2 cellular contexts compared by ENCODE assay signal in the genomic region with DNA sequence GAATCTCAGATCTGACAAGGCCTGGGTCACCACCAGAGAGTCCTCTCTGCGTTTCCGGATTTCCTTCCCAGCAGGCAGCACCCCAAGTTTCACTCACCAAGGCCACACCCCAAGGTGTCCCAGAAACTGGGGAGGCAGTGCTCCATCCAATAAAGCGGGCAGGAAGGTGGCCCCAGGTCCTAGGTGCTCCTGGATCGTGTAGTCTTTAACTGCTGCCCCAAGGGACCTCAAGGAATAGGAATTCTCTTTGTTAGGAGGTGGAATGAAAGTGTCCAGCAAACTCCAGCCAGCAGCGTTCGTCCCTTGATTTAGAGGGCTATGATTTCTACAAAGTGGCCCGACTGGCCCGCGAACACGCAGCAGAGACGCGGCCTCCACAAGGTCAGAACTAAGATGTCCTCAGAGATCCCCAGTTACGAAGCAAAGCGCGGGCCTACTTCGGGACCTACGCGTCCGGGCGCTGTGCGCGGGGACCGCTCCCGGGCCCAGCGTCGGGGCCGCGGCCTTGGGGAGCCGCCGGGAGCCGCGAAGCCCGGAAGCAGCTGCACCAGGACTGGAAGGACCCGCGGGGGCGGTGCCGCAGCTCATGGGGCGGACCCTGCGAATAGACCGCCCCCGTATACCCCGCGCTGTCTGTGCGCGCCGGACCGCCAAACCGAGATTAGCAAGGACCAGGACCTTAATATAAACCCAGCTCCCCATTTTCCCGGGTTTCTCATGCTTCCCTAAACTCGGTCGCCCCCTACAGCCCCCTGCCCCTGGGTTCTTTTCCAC.
TF ChIP-seq lines count a peak whose summit lies in the region.

A gene with protein sequence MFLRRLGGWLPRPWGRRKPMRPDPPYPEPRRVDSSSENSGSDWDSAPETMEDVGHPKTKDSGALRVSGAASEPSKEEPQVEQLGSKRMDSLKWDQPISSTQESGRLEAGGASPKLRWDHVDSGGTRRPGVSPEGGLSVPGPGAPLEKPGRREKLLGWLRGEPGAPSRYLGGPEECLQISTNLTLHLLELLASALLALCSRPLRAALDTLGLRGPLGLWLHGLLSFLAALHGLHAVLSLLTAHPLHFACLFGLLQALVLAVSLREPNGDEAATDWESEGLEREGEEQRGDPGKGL (minus strand): TSS at position 555 of the 774 bp plus-strand sequence. CDS start 831 bp downstream, outside the sequence.

TF ChIP-seq in HEK293T, 16 proteins besides CTCF, POLR2A, EP300 and RAD21:
- TF ChIP-seq, protein P1, sequence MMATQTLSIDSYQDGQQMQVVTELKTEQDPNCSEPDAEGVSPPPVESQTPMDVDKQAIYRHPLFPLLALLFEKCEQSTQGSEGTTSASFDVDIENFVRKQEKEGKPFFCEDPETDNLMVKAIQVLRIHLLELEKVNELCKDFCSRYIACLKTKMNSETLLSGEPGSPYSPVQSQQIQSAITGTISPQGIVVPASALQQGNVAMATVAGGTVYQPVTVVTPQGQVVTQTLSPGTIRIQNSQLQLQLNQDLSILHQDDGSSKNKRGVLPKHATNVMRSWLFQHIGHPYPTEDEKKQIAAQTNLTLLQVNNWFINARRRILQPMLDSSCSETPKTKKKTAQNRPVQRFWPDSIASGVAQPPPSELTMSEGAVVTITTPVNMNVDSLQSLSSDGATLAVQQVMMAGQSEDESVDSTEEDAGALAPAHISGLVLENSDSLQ (IDR thresholded peaks at IDR 0.05), result no peak
- no peak for TF ChIP-seq NFRKB (IDR thresholded peaks at IDR 0.05)
- TF ChIP-seq ELF4 (IDR thresholded peaks at IDR 0.05), result peak; percentile 50
- TF ChIP-seq ZNF384 (IDR thresholded peaks at IDR 0.05), result no peak
- no peak for TF ChIP-seq SP1 (IDR thresholded peaks at IDR 0.05)
- TF ChIP-seq BHLHE40 (IDR thresholded peaks at IDR 0.05; ENCODE audit: borderline replicate concordance), result no peak
- TF ChIP-seq TARDBP (IDR thresholded peaks at IDR 0.05), result no peak

TF ChIP-seq in GM12878, 131 proteins besides CTCF, POLR2A, EP300 and RAD21 (continued from another document and continues in another):
- TF ChIP-seq, protein P2, sequence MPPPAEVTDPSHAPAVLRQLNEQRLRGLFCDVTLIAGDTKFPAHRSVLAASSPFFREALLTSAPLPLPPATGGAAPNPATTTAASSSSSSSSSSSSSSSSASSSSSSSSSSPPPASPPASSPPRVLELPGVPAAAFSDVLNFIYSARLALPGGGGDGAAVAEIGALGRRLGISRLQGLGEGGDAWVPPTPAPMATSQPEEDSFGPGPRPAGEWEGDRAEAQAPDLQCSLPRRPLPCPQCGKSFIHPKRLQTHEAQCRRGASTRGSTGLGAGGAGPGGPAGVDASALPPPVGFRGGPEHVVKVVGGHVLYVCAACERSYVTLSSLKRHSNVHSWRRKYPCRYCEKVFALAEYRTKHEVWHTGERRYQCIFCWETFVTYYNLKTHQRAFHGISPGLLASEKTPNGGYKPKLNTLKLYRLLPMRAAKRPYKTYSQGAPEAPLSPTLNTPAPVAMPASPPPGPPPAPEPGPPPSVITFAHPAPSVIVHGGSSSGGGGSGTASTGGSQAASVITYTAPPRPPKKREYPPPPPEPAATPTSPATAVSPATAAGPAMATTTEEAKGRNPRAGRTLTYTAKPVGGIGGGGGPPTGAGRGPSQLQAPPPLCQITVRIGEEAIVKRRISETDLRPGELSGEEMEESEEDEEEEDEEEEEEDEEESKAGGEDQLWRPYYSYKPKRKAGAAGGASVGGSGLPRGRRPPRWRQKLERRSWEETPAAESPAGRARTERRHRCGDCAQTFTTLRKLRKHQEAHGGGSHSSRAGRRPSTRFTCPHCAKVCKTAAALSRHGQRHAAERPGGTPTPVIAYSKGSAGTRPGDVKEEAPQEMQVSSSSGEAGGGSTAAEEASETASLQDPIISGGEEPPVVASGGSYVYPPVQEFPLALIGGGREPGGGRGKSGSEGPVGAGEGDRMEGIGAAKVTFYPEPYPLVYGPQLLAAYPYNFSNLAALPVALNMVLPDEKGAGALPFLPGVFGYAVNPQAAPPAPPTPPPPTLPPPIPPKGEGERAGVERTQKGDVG (CRISPR knock-in tag; IDR thresholded peaks at IDR 0.05), result no peak
- TF ChIP-seq POLR2AphosphoS2 (IDR thresholded peaks at IDR 0.05; ENCODE audit: low read depth, low read length) (peak; percentile 93), TARDBP (IDR thresholded peaks at IDR 0.05; ENCODE audit: borderline replicate concordance) (no peak), CEBPB (IDR thresholded peaks at IDR 0.05; ENCODE audit: borderline replicate concordance in 1 of 2, low read depth in 2 of 2, low read length in 2 of 2) (no peak), BCL11A (IDR thresholded peaks at IDR 0.05; ENCODE audit: low read depth, low read length) (0 out of 2 replicates have a peak, but pooled peaks have one; percentile 20), EZH2 (IDR thresholded peaks at IDR 0.05; ENCODE audit: borderline replicate concordance, control insufficient read depth, low read depth, low read length) (no peak), SUZ12 (IDR thresholded peaks at IDR 0.05; ENCODE audit: unreplicated experiment) (no peak), LARP7 (IDR thresholded peaks at IDR 0.05) (peak; percentile 80), SREBF1 (IDR thresholded peaks at IDR 0.05; ENCODE audit: low read length) (no peak), SREBF2 (IDR thresholded peaks at IDR 0.05; ENCODE audit: low read length) (no peak), RELA (IDR thresholded peaks at IDR 0.05; ENCODE audit: borderline replicate concordance, partially characterized antibody) (no peak), NR2C2 (IDR thresholded peaks at IDR 0.05; ENCODE audit: borderline replicate concordance, control insufficient read depth, insufficient read length, low read depth) (no peak), RB1 (IDR thresholded peaks at IDR 0.05; ENCODE audit: borderline replicate concordance) (0 out of 2 replicates have a peak, but pooled peaks have one; percentile 56), POU2F2 (IDR thresholded peaks at IDR 0.05; ENCODE audit: borderline replicate concordance, low read depth, low read length) (0 out of 3 replicates have a peak, but pooled peaks have one; percentile 65)
- TF ChIP-seq, protein P3, sequence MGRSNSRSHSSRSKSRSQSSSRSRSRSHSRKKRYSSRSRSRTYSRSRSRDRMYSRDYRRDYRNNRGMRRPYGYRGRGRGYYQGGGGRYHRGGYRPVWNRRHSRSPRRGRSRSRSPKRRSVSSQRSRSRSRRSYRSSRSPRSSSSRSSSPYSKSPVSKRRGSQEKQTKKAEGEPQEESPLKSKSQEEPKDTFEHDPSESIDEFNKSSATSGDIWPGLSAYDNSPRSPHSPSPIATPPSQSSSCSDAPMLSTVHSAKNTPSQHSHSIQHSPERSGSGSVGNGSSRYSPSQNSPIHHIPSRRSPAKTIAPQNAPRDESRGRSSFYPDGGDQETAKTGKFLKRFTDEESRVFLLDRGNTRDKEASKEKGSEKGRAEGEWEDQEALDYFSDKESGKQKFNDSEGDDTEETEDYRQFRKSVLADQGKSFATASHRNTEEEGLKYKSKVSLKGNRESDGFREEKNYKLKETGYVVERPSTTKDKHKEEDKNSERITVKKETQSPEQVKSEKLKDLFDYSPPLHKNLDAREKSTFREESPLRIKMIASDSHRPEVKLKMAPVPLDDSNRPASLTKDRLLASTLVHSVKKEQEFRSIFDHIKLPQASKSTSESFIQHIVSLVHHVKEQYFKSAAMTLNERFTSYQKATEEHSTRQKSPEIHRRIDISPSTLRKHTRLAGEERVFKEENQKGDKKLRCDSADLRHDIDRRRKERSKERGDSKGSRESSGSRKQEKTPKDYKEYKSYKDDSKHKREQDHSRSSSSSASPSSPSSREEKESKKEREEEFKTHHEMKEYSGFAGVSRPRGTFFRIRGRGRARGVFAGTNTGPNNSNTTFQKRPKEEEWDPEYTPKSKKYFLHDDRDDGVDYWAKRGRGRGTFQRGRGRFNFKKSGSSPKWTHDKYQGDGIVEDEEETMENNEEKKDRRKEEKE (IDR thresholded peaks at IDR 0.05), result no peak
- TF ChIP-seq, protein P4, sequence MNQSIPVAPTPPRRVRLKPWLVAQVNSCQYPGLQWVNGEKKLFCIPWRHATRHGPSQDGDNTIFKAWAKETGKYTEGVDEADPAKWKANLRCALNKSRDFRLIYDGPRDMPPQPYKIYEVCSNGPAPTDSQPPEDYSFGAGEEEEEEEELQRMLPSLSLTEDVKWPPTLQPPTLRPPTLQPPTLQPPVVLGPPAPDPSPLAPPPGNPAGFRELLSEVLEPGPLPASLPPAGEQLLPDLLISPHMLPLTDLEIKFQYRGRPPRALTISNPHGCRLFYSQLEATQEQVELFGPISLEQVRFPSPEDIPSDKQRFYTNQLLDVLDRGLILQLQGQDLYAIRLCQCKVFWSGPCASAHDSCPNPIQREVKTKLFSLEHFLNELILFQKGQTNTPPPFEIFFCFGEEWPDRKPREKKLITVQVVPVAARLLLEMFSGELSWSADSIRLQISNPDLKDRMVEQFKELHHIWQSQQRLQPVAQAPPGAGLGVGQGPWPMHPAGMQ (IDR thresholded peaks at IDR 0.05; ENCODE audit: borderline replicate concordance), result no peak
- TF ChIP-seq, protein P5, sequence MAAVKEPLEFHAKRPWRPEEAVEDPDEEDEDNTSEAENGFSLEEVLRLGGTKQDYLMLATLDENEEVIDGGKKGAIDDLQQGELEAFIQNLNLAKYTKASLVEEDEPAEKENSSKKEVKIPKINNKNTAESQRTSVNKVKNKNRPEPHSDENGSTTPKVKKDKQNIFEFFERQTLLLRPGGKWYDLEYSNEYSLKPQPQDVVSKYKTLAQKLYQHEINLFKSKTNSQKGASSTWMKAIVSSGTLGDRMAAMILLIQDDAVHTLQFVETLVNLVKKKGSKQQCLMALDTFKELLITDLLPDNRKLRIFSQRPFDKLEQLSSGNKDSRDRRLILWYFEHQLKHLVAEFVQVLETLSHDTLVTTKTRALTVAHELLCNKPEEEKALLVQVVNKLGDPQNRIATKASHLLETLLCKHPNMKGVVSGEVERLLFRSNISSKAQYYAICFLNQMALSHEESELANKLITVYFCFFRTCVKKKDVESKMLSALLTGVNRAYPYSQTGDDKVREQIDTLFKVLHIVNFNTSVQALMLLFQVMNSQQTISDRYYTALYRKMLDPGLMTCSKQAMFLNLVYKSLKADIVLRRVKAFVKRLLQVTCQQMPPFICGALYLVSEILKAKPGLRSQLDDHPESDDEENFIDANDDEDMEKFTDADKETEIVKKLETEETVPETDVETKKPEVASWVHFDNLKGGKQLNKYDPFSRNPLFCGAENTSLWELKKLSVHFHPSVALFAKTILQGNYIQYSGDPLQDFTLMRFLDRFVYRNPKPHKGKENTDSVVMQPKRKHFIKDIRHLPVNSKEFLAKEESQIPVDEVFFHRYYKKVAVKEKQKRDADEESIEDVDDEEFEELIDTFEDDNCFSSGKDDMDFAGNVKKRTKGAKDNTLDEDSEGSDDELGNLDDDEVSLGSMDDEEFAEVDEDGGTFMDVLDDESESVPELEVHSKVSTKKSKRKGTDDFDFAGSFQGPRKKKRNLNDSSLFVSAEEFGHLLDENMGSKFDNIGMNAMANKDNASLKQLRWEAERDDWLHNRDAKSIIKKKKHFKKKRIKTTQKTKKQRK (IDR thresholded peaks at IDR 0.05; ENCODE audit: low read depth, low read length), result no peak
- TF ChIP-seq, protein P1 (IDR thresholded peaks at IDR 0.05), result no peak
- TF ChIP-seq, protein P6, sequence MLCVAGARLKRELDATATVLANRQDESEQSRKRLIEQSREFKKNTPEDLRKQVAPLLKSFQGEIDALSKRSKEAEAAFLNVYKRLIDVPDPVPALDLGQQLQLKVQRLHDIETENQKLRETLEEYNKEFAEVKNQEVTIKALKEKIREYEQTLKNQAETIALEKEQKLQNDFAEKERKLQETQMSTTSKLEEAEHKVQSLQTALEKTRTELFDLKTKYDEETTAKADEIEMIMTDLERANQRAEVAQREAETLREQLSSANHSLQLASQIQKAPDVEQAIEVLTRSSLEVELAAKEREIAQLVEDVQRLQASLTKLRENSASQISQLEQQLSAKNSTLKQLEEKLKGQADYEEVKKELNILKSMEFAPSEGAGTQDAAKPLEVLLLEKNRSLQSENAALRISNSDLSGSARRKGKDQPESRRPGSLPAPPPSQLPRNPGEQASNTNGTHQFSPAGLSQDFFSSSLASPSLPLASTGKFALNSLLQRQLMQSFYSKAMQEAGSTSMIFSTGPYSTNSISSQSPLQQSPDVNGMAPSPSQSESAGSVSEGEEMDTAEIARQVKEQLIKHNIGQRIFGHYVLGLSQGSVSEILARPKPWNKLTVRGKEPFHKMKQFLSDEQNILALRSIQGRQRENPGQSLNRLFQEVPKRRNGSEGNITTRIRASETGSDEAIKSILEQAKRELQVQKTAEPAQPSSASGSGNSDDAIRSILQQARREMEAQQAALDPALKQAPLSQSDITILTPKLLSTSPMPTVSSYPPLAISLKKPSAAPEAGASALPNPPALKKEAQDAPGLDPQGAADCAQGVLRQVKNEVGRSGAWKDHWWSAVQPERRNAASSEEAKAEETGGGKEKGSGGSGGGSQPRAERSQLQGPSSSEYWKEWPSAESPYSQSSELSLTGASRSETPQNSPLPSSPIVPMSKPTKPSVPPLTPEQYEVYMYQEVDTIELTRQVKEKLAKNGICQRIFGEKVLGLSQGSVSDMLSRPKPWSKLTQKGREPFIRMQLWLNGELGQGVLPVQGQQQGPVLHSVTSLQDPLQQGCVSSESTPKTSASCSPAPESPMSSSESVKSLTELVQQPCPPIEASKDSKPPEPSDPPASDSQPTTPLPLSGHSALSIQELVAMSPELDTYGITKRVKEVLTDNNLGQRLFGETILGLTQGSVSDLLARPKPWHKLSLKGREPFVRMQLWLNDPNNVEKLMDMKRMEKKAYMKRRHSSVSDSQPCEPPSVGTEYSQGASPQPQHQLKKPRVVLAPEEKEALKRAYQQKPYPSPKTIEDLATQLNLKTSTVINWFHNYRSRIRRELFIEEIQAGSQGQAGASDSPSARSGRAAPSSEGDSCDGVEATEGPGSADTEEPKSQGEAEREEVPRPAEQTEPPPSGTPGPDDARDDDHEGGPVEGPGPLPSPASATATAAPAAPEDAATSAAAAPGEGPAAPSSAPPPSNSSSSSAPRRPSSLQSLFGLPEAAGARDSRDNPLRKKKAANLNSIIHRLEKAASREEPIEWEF (IDR thresholded peaks at IDR 0.05; ENCODE audit: insufficient replicate concordance, low read depth, low read length), result no peak
- TF ChIP-seq, protein P7, sequence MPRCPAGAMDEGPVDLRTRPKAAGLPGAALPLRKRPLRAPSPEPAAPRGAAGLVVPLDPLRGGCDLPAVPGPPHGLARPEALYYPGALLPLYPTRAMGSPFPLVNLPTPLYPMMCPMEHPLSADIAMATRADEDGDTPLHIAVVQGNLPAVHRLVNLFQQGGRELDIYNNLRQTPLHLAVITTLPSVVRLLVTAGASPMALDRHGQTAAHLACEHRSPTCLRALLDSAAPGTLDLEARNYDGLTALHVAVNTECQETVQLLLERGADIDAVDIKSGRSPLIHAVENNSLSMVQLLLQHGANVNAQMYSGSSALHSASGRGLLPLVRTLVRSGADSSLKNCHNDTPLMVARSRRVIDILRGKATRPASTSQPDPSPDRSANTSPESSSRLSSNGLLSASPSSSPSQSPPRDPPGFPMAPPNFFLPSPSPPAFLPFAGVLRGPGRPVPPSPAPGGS (IDR thresholded peaks at IDR 0.05; ENCODE audit: borderline replicate concordance, insufficient read depth, low read depth, low read length, poor library complexity, severe bottlenecking), result peak; percentile 85
